13 cellular contexts compared by ENCODE assay signal in the genomic region with DNA sequence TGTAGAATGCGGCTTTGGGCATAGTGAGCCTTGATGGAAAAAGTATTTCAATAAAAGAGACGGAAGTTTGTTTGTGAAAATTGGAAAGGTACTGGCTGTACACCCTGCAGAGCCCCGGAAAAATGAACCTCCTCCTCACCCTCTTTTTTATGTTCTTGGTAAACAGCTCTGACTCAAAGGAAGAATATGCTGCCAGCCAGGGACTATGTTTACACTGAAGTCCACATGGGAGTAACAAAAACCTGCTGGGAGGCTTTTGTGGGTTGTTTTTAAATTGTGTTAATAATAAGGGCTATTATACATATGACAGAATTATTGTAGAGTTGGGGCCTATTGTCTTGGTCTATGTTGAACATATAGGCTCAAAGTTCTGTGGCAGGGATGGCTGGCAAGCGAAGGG.
DNase-seq lines count a peak whose midpoint lies in the region; ATAC-seq and TF ChIP-seq lines count a peak whose summit lies in the region.
"Had no signal": no experiment of that assay in that cellular context is flagged by ENCODE, and none has a peak within 500 bp of the region (broad histone marks: within the 10 kb centered on the region; RNA-seq: fewer than 3 reads in every experiment).

No MANE protein-coding gene starts in this region.

- H3K27me3 ChIP-seq in PC-3 (ENCODE audit: low read length) = no peaks in the 10 kb centered on the region

- 0 out of 2 replicates have a peak overlapping the region, but pooled peaks have one; percentile 12 for H3K9ac ChIP-seq in PC-3 (ENCODE audit: low read length)

- CTCF ChIA-PET in PC-3 (lab: Charles Lee) = interaction anchor here (0.6 kb wide), 1 partner anchor 510 kb away, joined by 5 read pairs; no protein-coding TSS in a partner anchor

- BruUV-seq in PC-3 (replicated peaks; lab: Mats Ljungman, UMichigan) = no TSS peak

- TF ChIP-seq CTCF in PC-3 (conservative IDR thresholded peaks at IDR 0.05; ENCODE audit: low read depth, low read length) (no peak), epithelial cell of esophagus (IDR thresholded peaks at IDR 0.05; ENCODE audit: insufficient read depth, low read depth, low read length, missing control alignments) (no peak)

- DNase-seq in GM04504 (ENCODE audit: low read depth) = peak; percentile 9
- peak; percentile 92 for DNase-seq in PC-3
- peak; percentile 77 for DNase-seq in epithelial cell of esophagus (ENCODE audit: low read depth)
- peak; percentile 76 for DNase-seq in renal cortical epithelial cell (ENCODE audit: low read depth)
- no peak for DNase-seq in Right ventricle myocardium inferior (ENCODE audit: missing footprints)
- DNase-seq in effector CD8-positive, alpha-beta T cell (lab: John Stamatoyannopoulos, UW) = no peak
- DNase-seq in SW 1271 (lab: John Stamatoyannopoulos, UW) = no peak
- DNase-seq: activated CD4-positive, alpha-beta T cell treated with anti-CD3 and anti-CD28 coated beads for 4 hours; head of caudate nucleus; NCI-H187; substantia nigra; T-helper 1 cell had no signal

- H3K4me3 ChIP-seq in PC-3 (ENCODE audit: low read length) = no peak overlapping the region
- no peak overlapping the region for H3K4me3 ChIP-seq in epithelial cell of esophagus (ENCODE audit: low read length)
- H3K4me3 ChIP-seq: skin epidermis had no signal

- ATAC-seq in PC-3 (peak; percentile 95), Right ventricle myocardium inferior (no peak)

- H3K9me3 ChIP-seq in PC-3 (ENCODE audit: low read length) = no peaks in the 10 kb centered on the region

- intact Hi-C loops in PC-3 (cut with micrococcal nuclease) (loop anchor here (1.0 to 2.0 kb wide), 2 partner anchors 92 to 962 kb away; no protein-coding TSS in a partner anchor), Right ventricle myocardium inferior (cut with DNase I) (no loop called here)

- no peaks in the 10 kb centered on the region for H3F3A ChIP-seq in PC-3 (ENCODE audit: low read length, unreplicated experiment)

- H3K36me3 ChIP-seq in PC-3 (ENCODE audit: low read depth, low read length) = no peaks in the 10 kb centered on the region

- peaks cover 25% of the 10 kb centered on the region for H3K4me1 ChIP-seq in PC-3 (ENCODE audit: insufficient read depth, low read length)

- H2AFZ ChIP-seq in PC-3 (ENCODE audit: low read length) = no peak overlapping the region

- H4K20me1 ChIP-seq in PC-3 (ENCODE audit: low read length) = no peaks in the 10 kb centered on the region

- peak overlapping the region; percentile 71 for H3K27ac ChIP-seq in PC-3 (ENCODE audit: low read length)

- no peaks in the 10 kb centered on the region for H3K9me2 ChIP-seq in PC-3 (replicated peaks; ENCODE audit: low read length)

- POLR2A ChIA-PET in PC-3 (lab: Charles Lee; ENCODE audit: unreplicated experiment) = no interaction called here

- H3K4me2 ChIP-seq in PC-3 (ENCODE audit: low read length) = peak overlapping the region; percentile 58

- H3K79me2 ChIP-seq in PC-3 (ENCODE audit: low read length) = no peaks in the 10 kb centered on the region

Comparison
In these comparisons a context has a peak if more than half of its experiments do, and no peak if none do; other contexts are left out.
1. DNase-seq: peak in GM04504 (single experiment), PC-3 (single experiment), epithelial cell of esophagus (single experiment) and renal cortical epithelial cell (single experiment); none in Right ventricle myocardium inferior (single experiment), effector CD8-positive, alpha-beta T cell (single experiment) and SW 1271 (0 of 2).